ENCODE assay signal across 28 cellular contexts in genomic region chr22:39380331-39380730, GRCh38.
"Had no signal": no experiment of that assay in that cellular context is flagged by ENCODE, and none has a peak within 500 bp of the region (broad histone marks: within the 10 kb centered on the region; RNA-seq: fewer than 3 reads in every experiment).

No MANE protein-coding gene starts in this region.

- H3K4me3 ChIP-seq: stomach, suprapubic skin, testis, thoracic aorta, thyroid gland, tibial artery, tibial nerve, transverse colon, upper lobe of left lung, upper lobe of right lung, uterus, vagina had no signal

- H3K27ac ChIP-seq: stomach, suprapubic skin, testis, thoracic aorta, thyroid gland, tibial artery, tibial nerve, transverse colon, upper lobe of left lung, upper lobe of right lung, uterus had no signal

- H3K4me1 Mint-ChIP-seq: stimulated activated effector memory CD8-positive, alpha-beta T cell treated with anti-CD3 and anti-CD28 coated beads, Interleukin-12 subunit alpha, Interleukin-12 subunit beta, amount 100 ng/mL, for 72 hours; stimulated activated naive CD8-positive, alpha-beta T cell treated with anti-CD3 and anti-CD28 coated beads, Interleukin-15, amount 100 ng/mL, for 72 hours had no signal

- H3K27me3 Mint-ChIP-seq: stimulated activated memory B cell treated with anti-CD40 and anti-IgM and Interleukin-4, amounts not matched to agents 10 μg/mL and 1 μg/mL and 100 μg/mL, for 72 hours; stimulated activated naive CD8-positive, alpha-beta T cell treated with anti-CD3 and anti-CD28 coated beads, Interleukin-15, amount 100 ng/mL, for 72 hours; stimulated activated naive CD8-positive, alpha-beta T cell treated with anti-CD3 and anti-CD28 coated beads, Interleukin-15, Interleukin-2, amounts not matched to agents 100 ng/mL and 50 ng/mL, for 24 hours; type B pancreatic cell had no signal

- DNase-seq: stimulated activated CD4-positive, alpha-beta T cell treated with anti-CD3 and anti-CD28 coated beads, Interleukin-2, amount 100 ng/mL, for 48 hours; stimulated activated CD4-positive, alpha-beta T cell treated with anti-CD3 and anti-CD28 coated beads, Interleukin-4, amount 100 ng/mL, for 1 hour; stimulated activated CD4-positive, alpha-beta T cell treated with anti-CD3 and anti-CD28 coated beads, Interleukin-4, amount 100 ng/mL, for 24 hours; stimulated activated CD4-positive, alpha-beta T cell treated with anti-CD3 and anti-CD28 coated beads, Interleukin-4, amount 100 ng/mL, for 4 hours; stimulated activated CD8-positive, alpha-beta memory T cell treated with anti-CD3 and anti-CD28 coated beads, Interleukin-4, amount 100 ng/mL, for 48 hours; stimulated activated naive B cell treated with anti-CD40 and anti-IgM and Interleukin-4, amounts not matched to agents 10 μg/mL and 1 μg/mL and 100 μg/mL, for 72 hours; stimulated activated naive CD4-positive, alpha-beta T cell; stimulated activated naive CD4-positive, alpha-beta T cell treated with Interleukin-2 at 50 U/mL for 16 hours; stimulated activated naive CD8-positive, alpha-beta T cell treated with anti-CD3 and anti-CD28 coated beads, Interleukin-15, amount 100 ng/mL, for 72 hours; stimulated activated naive CD8-positive, alpha-beta T cell treated with anti-CD3 and anti-CD28 coated beads, Interleukin-15, Interleukin-2, amounts not matched to agents 100 U/mL and 50 U/mL, for 24 hours; stomach; substantia nigra; thyroid gland; tibial artery; transverse colon; upper lobe of left lung; upper lobe of right lung; uterus had no signal

- H3K27ac Mint-ChIP-seq: stimulated activated effector memory CD8-positive, alpha-beta T cell treated with anti-CD3 and anti-CD28 coated beads, Interleukin-12 subunit alpha, Interleukin-12 subunit beta, amount 100 ng/mL, for 72 hours; stimulated activated memory B cell treated with anti-CD40 and anti-IgM and Interleukin-4, amounts not matched to agents 10 μg/mL and 1 μg/mL and 100 μg/mL, for 72 hours; stimulated activated naive B cell treated with anti-CD40 and anti-IgM and Interleukin-4, amounts not matched to agents 10 μg/mL and 1 μg/mL and 100 μg/mL, for 72 hours; stimulated activated naive CD8-positive, alpha-beta T cell treated with anti-CD3 and anti-CD28 coated beads, Interleukin-15, Interleukin-2, amounts not matched to agents 100 ng/mL and 50 ng/mL, for 24 hours; type B pancreatic cell had no signal

- H3K9me3 ChIP-seq: stomach, suprapubic skin, testis, thoracic aorta, thyroid gland, tibial artery, tibial nerve, transverse colon, upper lobe of left lung, upper lobe of right lung, uterus, vagina had no signal

- H3K9me3 Mint-ChIP-seq: stimulated activated effector memory CD8-positive, alpha-beta T cell treated with anti-CD3 and anti-CD28 coated beads, Interleukin-12 subunit alpha, Interleukin-12 subunit beta, amount 100 ng/mL, for 72 hours; stimulated activated memory B cell treated with anti-CD40 and anti-IgM and Interleukin-4, amounts not matched to agents 10 μg/mL and 1 μg/mL and 100 μg/mL, for 72 hours; stimulated activated naive B cell treated with anti-CD40 and anti-IgM and Interleukin-4, amounts not matched to agents 10 μg/mL and 1 μg/mL and 100 μg/mL, for 72 hours; stimulated activated naive CD8-positive, alpha-beta T cell treated with anti-CD3 and anti-CD28 coated beads, Interleukin-15, amount 100 ng/mL, for 72 hours; stimulated activated naive CD8-positive, alpha-beta T cell treated with anti-CD3 and anti-CD28 coated beads, Interleukin-15, Interleukin-2, amounts not matched to agents 100 ng/mL and 50 ng/mL, for 24 hours; type B pancreatic cell had no signal

- ATAC-seq: stimulated activated effector memory CD8-positive, alpha-beta T cell treated with anti-CD3 and anti-CD28 coated beads, Interleukin-12 subunit alpha, Interleukin-12 subunit beta, amount 100 ng/mL, for 72 hours; stimulated activated memory B cell treated with anti-CD40 and anti-IgM and Interleukin-4, amounts not matched to agents 10 μg/mL and 1 μg/mL and 100 μg/mL, for 72 hours; stimulated activated naive B cell treated with anti-CD40 and anti-IgM and Interleukin-4, amounts not matched to agents 10 μg/mL and 1 μg/mL and 100 μg/mL, for 72 hours; stimulated activated naive CD8-positive, alpha-beta T cell treated with anti-CD3 and anti-CD28 coated beads, Interleukin-15, amount 100 ng/mL, for 72 hours; stimulated activated naive CD8-positive, alpha-beta T cell treated with anti-CD3 and anti-CD28 coated beads, Interleukin-15, Interleukin-2, amounts not matched to agents 100 U/mL and 50 U/mL, for 24 hours; upper lobe of right lung had no signal

- H3K36me3 ChIP-seq: thyroid gland, transverse colon, upper lobe of left lung, uterus had no signal

- H3K4me3 Mint-ChIP-seq: stimulated activated effector memory CD8-positive, alpha-beta T cell treated with anti-CD3 and anti-CD28 coated beads, Interleukin-12 subunit alpha, Interleukin-12 subunit beta, amount 100 ng/mL, for 72 hours; stimulated activated memory B cell treated with anti-CD40 and anti-IgM and Interleukin-4, amounts not matched to agents 10 μg/mL and 1 μg/mL and 100 μg/mL, for 72 hours; stimulated activated naive B cell treated with anti-CD40 and anti-IgM and Interleukin-4, amounts not matched to agents 10 μg/mL and 1 μg/mL and 100 μg/mL, for 72 hours; stimulated activated naive CD8-positive, alpha-beta T cell treated with anti-CD3 and anti-CD28 coated beads, Interleukin-15, amount 100 ng/mL, for 72 hours; stimulated activated naive CD8-positive, alpha-beta T cell treated with anti-CD3 and anti-CD28 coated beads, Interleukin-15, Interleukin-2, amounts not matched to agents 100 ng/mL and 50 ng/mL, for 24 hours; type B pancreatic cell had no signal

- FAIRE-seq: urothelium cell line had no signal

- H3K36me3 Mint-ChIP-seq: stimulated activated effector memory CD8-positive, alpha-beta T cell treated with anti-CD3 and anti-CD28 coated beads, Interleukin-12 subunit alpha, Interleukin-12 subunit beta, amount 100 ng/mL, for 72 hours had no signal

- H3K27me3 ChIP-seq: suprapubic skin, testis, thyroid gland, tibial nerve, upper lobe of left lung, upper lobe of right lung, uterus, vagina had no signal

- H3K4me1 ChIP-seq: stomach, thyroid gland, tibial artery, tibial nerve, transverse colon, upper lobe of left lung, upper lobe of right lung, uterus, vagina had no signal
